ENCODE assay signal across 17 cellular contexts in the genomic region with DNA sequence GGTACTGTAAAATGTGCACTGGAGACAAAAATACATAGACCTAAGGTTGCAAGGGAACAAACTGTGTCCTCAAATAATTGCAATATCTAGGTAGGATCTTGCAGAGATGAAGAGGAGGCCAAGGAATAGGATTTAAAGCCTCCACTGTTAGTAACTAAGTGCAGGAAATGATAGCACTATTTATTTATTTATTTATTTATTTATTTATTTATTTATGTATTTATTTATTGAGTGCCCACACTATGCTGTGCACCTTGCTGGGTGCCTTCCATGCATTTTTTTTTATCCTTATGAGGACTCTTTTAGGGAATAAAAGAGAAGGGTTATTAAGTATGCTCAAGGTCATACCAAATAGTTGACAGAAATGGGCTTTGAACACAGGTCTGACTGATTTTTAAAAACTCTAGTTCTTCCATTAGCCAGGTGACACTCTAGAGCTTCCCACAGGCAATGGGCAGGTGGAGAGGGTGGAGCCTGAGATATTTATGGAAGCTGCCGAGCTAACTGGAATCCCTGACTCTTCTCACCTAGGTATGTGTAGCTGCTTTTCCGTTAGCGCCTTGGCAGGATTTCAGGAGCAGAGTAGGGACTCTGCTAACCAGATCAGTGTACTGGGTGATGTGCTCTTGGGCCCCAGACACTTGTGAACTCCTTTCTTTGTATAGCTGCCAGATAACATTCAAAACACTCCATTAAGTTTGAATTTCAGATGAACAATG. TPM values are rescaled to one million over a fixed set of nuclear protein-coding genes. Genes with fewer than 3 reads are reported as not detected.
DNase-seq lines count a peak whose midpoint lies in the region; ATAC-seq and TF ChIP-seq lines count a peak whose summit lies in the region.
"Had no signal": no experiment of that assay in that cellular context is flagged by ENCODE, and none has a peak within 500 bp of the region (broad histone marks: within the 10 kb centered on the region; RNA-seq: fewer than 3 reads in every experiment).

No MANE protein-coding gene starts in this region.

- RAD21 ChIA-PET in HCT116 (lab: Charles Lee; ENCODE audit: low non-redundant PET in 1 of 2, low total read pairs in 2 of 2, uncharacterized antibody in 2 of 2, unreplicated experiment in 2 of 2), result no interaction called here

- no peaks in the 10 kb centered on the region for H3K9me2 ChIP-seq in HCT116 (ENCODE audit: insufficient read depth)

- H3K9ac ChIP-seq in HCT116 (ENCODE audit: low read length), result no peak overlapping the region

- no peak for TF ChIP-seq POLR2A in HCT116 (IDR thresholded peaks at IDR 0.05; ENCODE audit: borderline replicate concordance, extremely low read depth, insufficient read depth, insufficient read length)

- ATAC-seq in HCT116 (peak; percentile 25; the same call in 1 of the 2 replicates), left colon (peak; percentile 34)
- no peak for ATAC-seq in natural killer cell treated with Interleukin-12 subunit alpha and Interleukin-12 subunit beta and Interleukin-15 and Interleukin-18, amount 100 ng/mL, for 72 hours
- ATAC-seq: CD8-positive, alpha-beta T cell; T-helper 17 cell had no signal

- peaks cover 12 to 18% of the 10 kb centered on the region in 2 experiments for H3K4me1 ChIP-seq in HCT116 (ENCODE audit: control insufficient read depth in 1 of 2, insufficient read depth in 2 of 2, low read length in 2 of 2)

- peaks cover 9 to 12% of the 10 kb centered on the region in 2 donors for H3K4me1 Mint-ChIP-seq in natural killer cell treated with Interleukin-12 subunit alpha and Interleukin-12 subunit beta and Interleukin-15 and Interleukin-18, amount 100 ng/mL, for 72 hours (ENCODE audit: low read depth in 2 of 2)

- no peak overlapping the region for H3K27ac ChIP-seq in HCT116 (ENCODE audit: low read depth, low read length)

- H3K9me3 Mint-ChIP-seq in natural killer cell treated with Interleukin-12 subunit alpha and Interleukin-12 subunit beta and Interleukin-15 and Interleukin-18, amount 100 ng/mL, for 72 hours, result no peaks in the 10 kb centered on the region
- H3K9me3 Mint-ChIP-seq: CD8-positive, alpha-beta T cell had no signal

- H3K4me3 Mint-ChIP-seq in natural killer cell treated with Interleukin-12 subunit alpha and Interleukin-12 subunit beta and Interleukin-15 and Interleukin-18, amount 100 ng/mL, for 72 hours, result no peak overlapping the region
- H3K4me3 Mint-ChIP-seq: CD8-positive, alpha-beta T cell; T-helper 17 cell had no signal

- H4K20me1 ChIP-seq in HCT116 (ENCODE audit: insufficient read depth), result no peaks in the 10 kb centered on the region

- intact Hi-C loops in HCT116 (cut with micrococcal nuclease) (no loop called here), left colon (cut with DNase I, micrococcal nuclease) (no loop called here)

- no TSS peak for BruUV-seq in HCT116 (replicated peaks; lab: Mats Ljungman, UMichigan)

- no peaks in the 10 kb centered on the region for H3K27me3 Mint-ChIP-seq in natural killer cell treated with Interleukin-12 subunit alpha and Interleukin-12 subunit beta and Interleukin-15 and Interleukin-18, amount 100 ng/mL, for 72 hours

- TF ChIP-seq CTCF in HCT116 (IDR thresholded peaks at IDR 0.05 in 2 of 3, conservative IDR thresholded peaks at IDR 0.05 in 1 of 3; ENCODE audit: borderline replicate concordance in 1 of 3, insufficient read depth in 1 of 3, low read depth in 2 of 3, low read length in 2 of 3) (no peak), GM10266 (IDR thresholded peaks at IDR 0.05; ENCODE audit: control insufficient read depth, insufficient read depth, low read depth, missing control alignments) (no peak)

- DNase-seq in NCI-H2081 (lab: John Stamatoyannopoulos, UW) (peak; percentile 2 to 33), NCI-H2081 treated with DMSO at 0.1 percent for 48 hours (lab: John Stamatoyannopoulos, UW) (no peak), HCT116 (ENCODE audit: low read depth, low spot score) (no peak), NCI-H2171 (lab: John Stamatoyannopoulos, UW) (peak; percentile 58), left colon (no peak), GM10266 (ENCODE audit: extremely low spot score) (no peak)
- DNase-seq in natural killer cell treated with Interleukin-12 subunit alpha and Interleukin-12 subunit beta and Interleukin-15 and Interleukin-18, amount 100 ng/mL, for 72 hours (ENCODE audit: low spot score), result no peak
- no peak for DNase-seq in activated naive CD4-positive, alpha-beta T cell (lab: John Stamatoyannopoulos, UW)
- DNase-seq: AML-193; CD8-positive, alpha-beta T cell; DMS153; Karpas-422; MM.1S; NCI-H1436; NCI-H2227 treated with DMSO at 0.1 percent for 48 hours; SIG-M5; T-helper 17 cell had no signal

- no peaks in the 10 kb centered on the region for H3K9me3 ChIP-seq in HCT116 (ENCODE audit: control insufficient read depth in 1 of 2, insufficient read depth in 1 of 2, low read depth in 1 of 2, low read length in 2 of 2)

- H3K36me3 Mint-ChIP-seq in natural killer cell treated with Interleukin-12 subunit alpha and Interleukin-12 subunit beta and Interleukin-15 and Interleukin-18, amount 100 ng/mL, for 72 hours, result peaks cover 6% of the 10 kb centered on the region
- H3K36me3 Mint-ChIP-seq: CD8-positive, alpha-beta T cell had no signal

- peak overlapping the region; percentile 4 for H2AFZ ChIP-seq in HCT116 (ENCODE audit: low read depth, low read length, poor library complexity, severe bottlenecking)

- TF ChIP-seq RAD21 in HCT116 (IDR thresholded peaks at IDR 0.05; ENCODE audit: low read depth), result no peak

- no peak overlapping the region for H3K27ac Mint-ChIP-seq in natural killer cell treated with Interleukin-12 subunit alpha and Interleukin-12 subunit beta and Interleukin-15 and Interleukin-18, amount 100 ng/mL, for 72 hours
- H3K27ac Mint-ChIP-seq: CD8-positive, alpha-beta T cell; T-helper 17 cell had no signal

- H3K36me3 ChIP-seq in HCT116 (ENCODE audit: control insufficient read depth in 1 of 2, insufficient read depth in 2 of 2, low read length in 2 of 2), result no peaks in the 10 kb centered on the region

- no peak overlapping the region for H3K4me2 ChIP-seq in HCT116 (ENCODE audit: low read length)

- POLR2A ChIA-PET in HCT116 (lab: Charles Lee), result interaction anchor here (1.3 to 1.4 kb wide), 2 partner anchors 10 to 12 kb away, joined by 3 to 4 read pairs; partner anchors contain the start of gene NUP153

- H3K4me3 ChIP-seq in HCT116 (replicated peaks in 1 of 2; ENCODE audit: low read depth in 1 of 2, low read length in 2 of 2), result no peak overlapping the region

- no peaks in the 10 kb centered on the region for H3K27me3 ChIP-seq in HCT116 (ENCODE audit: insufficient read depth, low read length)

- CTCF ChIA-PET in HCT116 (lab: Charles Lee), result interaction anchor here (1.1 kb wide), 1 partner anchor 13 kb away, joined by 3 read pairs; the partner anchor contains the start of gene NUP153

- no peaks in the 10 kb centered on the region for H3K79me2 ChIP-seq in HCT116 (ENCODE audit: insufficient read depth, low read length)

TF ChIP-seq in HCT116, 20 proteins besides CTCF, POLR2A, EP300 and RAD21:
- TF ChIP-seq ATF3 (IDR thresholded peaks at IDR 0.05) (no peak), ZBTB33 (IDR thresholded peaks at IDR 0.05; ENCODE audit: extremely low read depth, insufficient replicate concordance, low read length) (no peak), SP1 (IDR thresholded peaks at IDR 0.05; ENCODE audit: low read depth) (no peak), ELF1 (IDR thresholded peaks at IDR 0.05; ENCODE audit: borderline replicate concordance, low read depth) (no peak), POLR2AphosphoS5 (IDR thresholded peaks at IDR 0.05; ENCODE audit: low read depth, low read length) (no peak), FOSL1 (IDR thresholded peaks at IDR 0.05; ENCODE audit: low read depth) (no peak), TCF7L2 (IDR thresholded peaks at IDR 0.05; ENCODE audit: borderline replicate concordance, extremely low read depth, insufficient read depth, insufficient read length) (no peak), SRF (IDR thresholded peaks at IDR 0.05; ENCODE audit: low read depth) (no peak), EZH2 (IDR thresholded peaks at IDR 0.05) (no peak), JUND (IDR thresholded peaks at IDR 0.05) (no peak), CEBPB (IDR thresholded peaks at IDR 0.05; ENCODE audit: low read depth) (no peak)

RNA-seq across cellular contexts. Expression of gene NUP153, which starts 12.8 kb away (rescaled TPM):
- total RNA-seq in HCT116 (2021; ENCODE audit: unreplicated experiment), result 51.6 TPM
- polyA plus RNA-seq in HCT116 (2012), result 14.7 and 18.5 TPM in 2 replicates
- 10 to 100 TPM; 29.4 to 31.4 TPM for total RNA-seq in left colon
- 100 to 1,000 TPM in 1 of 2 donors, 10 to 100 TPM in 1; 76.6 to 117 TPM for total RNA-seq in natural killer cell treated with Interleukin-12 subunit alpha and Interleukin-12 subunit beta and Interleukin-15 and Interleukin-18, amount 100 ng/mL, for 72 hours

Comparison
In these comparisons a context has a peak if more than half of its experiments do, and no peak if none do; other contexts are left out.
1. DNase-seq: peak in NCI-H2081 (2 of 2) and NCI-H2171 (single experiment); none in NCI-H2081 treated with DMSO at 0.1 percent for 48 hours (single experiment), HCT116 (single experiment), left colon (0 of 2), natural killer cell treated with Interleukin-12 subunit alpha and Interleukin-12 subunit beta and Interleukin-15 and Interleukin-18, amount 100 ng/mL, for 72 hours (single experiment), GM10266 (single experiment) and activated naive CD4-positive, alpha-beta T cell (0 of 4).
2. ATAC-seq: peak in HCT116 (single experiment) and left colon (single experiment); none in natural killer cell treated with Interleukin-12 subunit alpha and Interleukin-12 subunit beta and Interleukin-15 and Interleukin-18, amount 100 ng/mL, for 72 hours (0 of 2).